In the genomic region with DNA sequence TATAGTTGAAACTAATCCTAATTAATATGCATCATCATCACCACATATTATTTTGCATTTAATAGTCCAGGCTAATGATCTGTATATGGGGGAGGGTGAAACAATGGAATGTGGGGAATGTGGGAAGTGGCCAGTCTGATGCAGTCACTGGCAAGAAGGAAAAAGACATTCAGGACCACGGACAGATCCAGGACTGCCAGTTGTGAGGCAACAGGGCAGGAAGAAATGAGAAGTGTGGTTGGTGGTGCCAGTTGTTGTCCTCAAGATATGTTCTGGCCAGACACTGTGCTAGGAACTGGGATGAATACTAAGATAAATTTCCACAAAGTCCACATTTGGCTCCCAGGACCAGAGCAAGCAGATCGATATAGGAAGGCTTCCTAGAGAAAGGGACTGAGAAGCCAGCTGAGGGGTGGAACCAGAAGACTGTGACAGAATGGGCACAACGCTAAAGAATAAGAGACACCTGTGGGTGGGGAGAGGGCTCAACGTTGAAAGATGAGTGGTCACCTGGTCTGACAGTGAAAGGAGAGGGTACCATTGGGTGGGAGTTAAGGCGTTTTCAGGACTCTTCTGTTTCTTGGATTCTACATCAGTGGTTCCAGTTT, we compare ENCODE assay signal across 1 cellular context.
TF ChIP-seq lines count a peak whose summit lies in the region.

No MANE protein-coding gene starts in this region.

TF ChIP-seq in HepG2, 621 proteins besides CTCF, POLR2A, EP300 and RAD21 (continued from another document and continues in another):
- TF ChIP-seq, protein P1, sequence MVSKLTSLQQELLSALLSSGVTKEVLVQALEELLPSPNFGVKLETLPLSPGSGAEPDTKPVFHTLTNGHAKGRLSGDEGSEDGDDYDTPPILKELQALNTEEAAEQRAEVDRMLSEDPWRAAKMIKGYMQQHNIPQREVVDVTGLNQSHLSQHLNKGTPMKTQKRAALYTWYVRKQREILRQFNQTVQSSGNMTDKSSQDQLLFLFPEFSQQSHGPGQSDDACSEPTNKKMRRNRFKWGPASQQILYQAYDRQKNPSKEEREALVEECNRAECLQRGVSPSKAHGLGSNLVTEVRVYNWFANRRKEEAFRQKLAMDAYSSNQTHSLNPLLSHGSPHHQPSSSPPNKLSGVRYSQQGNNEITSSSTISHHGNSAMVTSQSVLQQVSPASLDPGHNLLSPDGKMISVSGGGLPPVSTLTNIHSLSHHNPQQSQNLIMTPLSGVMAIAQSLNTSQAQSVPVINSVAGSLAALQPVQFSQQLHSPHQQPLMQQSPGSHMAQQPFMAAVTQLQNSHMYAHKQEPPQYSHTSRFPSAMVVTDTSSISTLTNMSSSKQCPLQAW (CRISPR knock-in tag; IDR thresholded peaks at IDR 0.05): no peak
- TF ChIP-seq ZSCAN20 (CRISPR knock-in tag; IDR thresholded peaks at IDR 0.05; ENCODE audit: borderline replicate concordance) (no peak), TCF12 (IDR thresholded peaks at IDR 0.05) (no peak), TCF12 (CRISPR knock-in tag; IDR thresholded peaks at IDR 0.05) (no peak), HNF4G (IDR thresholded peaks at IDR 0.05; ENCODE audit: borderline replicate concordance, low read depth, low read length) (no peak), HNF4G (CRISPR knock-in tag; IDR thresholded peaks at IDR 0.05; ENCODE audit: borderline replicate concordance, low read depth) (no peak), ZFP62 (CRISPR knock-in tag; IDR thresholded peaks at IDR 0.05) (no peak), KDM4B (CRISPR knock-in tag; IDR thresholded peaks at IDR 0.05) (no peak), DNMT1 (CRISPR knock-in tag; IDR thresholded peaks at IDR 0.05) (no peak), SOX5 (CRISPR knock-in tag; IDR thresholded peaks at IDR 0.05; ENCODE audit: borderline replicate concordance) (peak; percentile 17; the same call in 1 of the 2 replicates), ZNF333 (CRISPR knock-in tag; IDR thresholded peaks at IDR 0.05; ENCODE audit: borderline replicate concordance) (no peak), ATM (IDR thresholded peaks at IDR 0.05; ENCODE audit: borderline replicate concordance) (no peak), JUN (CRISPR knock-in tag; IDR thresholded peaks at IDR 0.05) (no peak), ZNF569 (CRISPR knock-in tag; IDR thresholded peaks at IDR 0.05; ENCODE audit: borderline replicate concordance) (no peak), GTF3A (CRISPR knock-in tag; conservative IDR thresholded peaks at IDR 0.05) (no peak), CHD4 (IDR thresholded peaks at IDR 0.05; ENCODE audit: borderline replicate concordance, low read length) (no peak), ZNF263 (CRISPR knock-in tag; IDR thresholded peaks at IDR 0.05) (0 out of 2 replicates have a peak, but pooled peaks have one; percentile 29), EHMT2 (IDR thresholded peaks at IDR 0.05; ENCODE audit: borderline replicate concordance, low read depth, low read length) (peak; percentile 98), GTF2F1 (IDR thresholded peaks at IDR 0.05; ENCODE audit: low read length) (no peak), POLR2AphosphoS2 (IDR thresholded peaks at IDR 0.05; ENCODE audit: low read depth, low read length) (no peak), LCORL (IDR thresholded peaks at IDR 0.05) (no peak), LCORL (CRISPR knock-in tag; IDR thresholded peaks at IDR 0.05) (no peak), NR2C2 (CRISPR knock-in tag; IDR thresholded peaks at IDR 0.05; ENCODE audit: borderline replicate concordance) (no peak), NCOR1 (IDR thresholded peaks at IDR 0.05; ENCODE audit: borderline replicate concordance, low read length) (no peak), HNRNPL (IDR thresholded peaks at IDR 0.05; ENCODE audit: low read depth, low read length) (no peak), SMAD1 (CRISPR knock-in tag; IDR thresholded peaks at IDR 0.05; ENCODE audit: borderline replicate concordance, low read depth) (no peak), ZNF749 (CRISPR knock-in tag; IDR thresholded peaks at IDR 0.05; ENCODE audit: borderline replicate concordance) (no peak), MAFG (CRISPR knock-in tag; IDR thresholded peaks at IDR 0.05) (no peak)
- TF ChIP-seq, protein P2, sequence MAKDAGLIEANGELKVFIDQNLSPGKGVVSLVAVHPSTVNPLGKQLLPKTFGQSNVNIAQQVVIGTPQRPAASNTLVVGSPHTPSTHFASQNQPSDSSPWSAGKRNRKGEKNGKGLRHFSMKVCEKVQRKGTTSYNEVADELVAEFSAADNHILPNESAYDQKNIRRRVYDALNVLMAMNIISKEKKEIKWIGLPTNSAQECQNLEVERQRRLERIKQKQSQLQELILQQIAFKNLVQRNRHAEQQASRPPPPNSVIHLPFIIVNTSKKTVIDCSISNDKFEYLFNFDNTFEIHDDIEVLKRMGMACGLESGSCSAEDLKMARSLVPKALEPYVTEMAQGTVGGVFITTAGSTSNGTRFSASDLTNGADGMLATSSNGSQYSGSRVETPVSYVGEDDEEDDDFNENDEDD (CRISPR knock-in tag; IDR thresholded peaks at IDR 0.05; ENCODE audit: borderline replicate concordance): no peak; the same call in 1 of the 2 replicates
- TF ChIP-seq, protein P3, sequence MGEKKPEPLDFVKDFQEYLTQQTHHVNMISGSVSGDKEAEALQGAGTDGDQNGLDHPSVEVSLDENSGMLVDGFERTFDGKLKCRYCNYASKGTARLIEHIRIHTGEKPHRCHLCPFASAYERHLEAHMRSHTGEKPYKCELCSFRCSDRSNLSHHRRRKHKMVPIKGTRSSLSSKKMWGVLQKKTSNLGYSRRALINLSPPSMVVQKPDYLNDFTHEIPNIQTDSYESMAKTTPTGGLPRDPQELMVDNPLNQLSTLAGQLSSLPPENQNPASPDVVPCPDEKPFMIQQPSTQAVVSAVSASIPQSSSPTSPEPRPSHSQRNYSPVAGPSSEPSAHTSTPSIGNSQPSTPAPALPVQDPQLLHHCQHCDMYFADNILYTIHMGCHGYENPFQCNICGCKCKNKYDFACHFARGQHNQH (CRISPR knock-in tag; IDR thresholded peaks at IDR 0.05): peak; percentile 51; the same call in 1 of the 2 replicates
- TF ChIP-seq, protein P4, sequence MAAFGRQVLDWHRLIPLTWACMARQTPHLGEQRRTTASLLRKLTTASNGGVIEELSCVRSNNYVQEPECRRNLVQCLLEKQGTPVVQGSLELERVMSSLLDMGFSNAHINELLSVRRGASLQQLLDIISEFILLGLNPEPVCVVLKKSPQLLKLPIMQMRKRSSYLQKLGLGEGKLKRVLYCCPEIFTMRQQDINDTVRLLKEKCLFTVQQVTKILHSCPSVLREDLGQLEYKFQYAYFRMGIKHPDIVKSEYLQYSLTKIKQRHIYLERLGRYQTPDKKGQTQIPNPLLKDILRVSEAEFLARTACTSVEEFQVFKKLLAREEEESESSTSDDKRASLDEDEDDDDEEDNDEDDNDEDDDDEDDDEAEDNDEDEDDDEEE (CRISPR knock-in tag; IDR thresholded peaks at IDR 0.05): no peak; the same call in 1 of the 2 replicates
- TF ChIP-seq, protein P5, sequence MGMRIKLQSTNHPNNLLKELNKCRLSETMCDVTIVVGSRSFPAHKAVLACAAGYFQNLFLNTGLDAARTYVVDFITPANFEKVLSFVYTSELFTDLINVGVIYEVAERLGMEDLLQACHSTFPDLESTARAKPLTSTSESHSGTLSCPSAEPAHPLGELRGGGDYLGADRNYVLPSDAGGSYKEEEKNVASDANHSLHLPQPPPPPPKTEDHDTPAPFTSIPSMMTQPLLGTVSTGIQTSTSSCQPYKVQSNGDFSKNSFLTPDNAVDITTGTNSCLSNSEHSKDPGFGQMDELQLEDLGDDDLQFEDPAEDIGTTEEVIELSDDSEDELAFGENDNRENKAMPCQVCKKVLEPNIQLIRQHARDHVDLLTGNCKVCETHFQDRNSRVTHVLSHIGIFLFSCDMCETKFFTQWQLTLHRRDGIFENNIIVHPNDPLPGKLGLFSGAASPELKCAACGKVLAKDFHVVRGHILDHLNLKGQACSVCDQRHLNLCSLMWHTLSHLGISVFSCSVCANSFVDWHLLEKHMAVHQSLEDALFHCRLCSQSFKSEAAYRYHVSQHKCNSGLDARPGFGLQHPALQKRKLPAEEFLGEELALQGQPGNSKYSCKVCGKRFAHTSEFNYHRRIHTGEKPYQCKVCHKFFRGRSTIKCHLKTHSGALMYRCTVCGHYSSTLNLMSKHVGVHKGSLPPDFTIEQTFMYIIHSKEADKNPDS (CRISPR knock-in tag; IDR thresholded peaks at IDR 0.05): no peak
- TF ChIP-seq, protein P6, sequence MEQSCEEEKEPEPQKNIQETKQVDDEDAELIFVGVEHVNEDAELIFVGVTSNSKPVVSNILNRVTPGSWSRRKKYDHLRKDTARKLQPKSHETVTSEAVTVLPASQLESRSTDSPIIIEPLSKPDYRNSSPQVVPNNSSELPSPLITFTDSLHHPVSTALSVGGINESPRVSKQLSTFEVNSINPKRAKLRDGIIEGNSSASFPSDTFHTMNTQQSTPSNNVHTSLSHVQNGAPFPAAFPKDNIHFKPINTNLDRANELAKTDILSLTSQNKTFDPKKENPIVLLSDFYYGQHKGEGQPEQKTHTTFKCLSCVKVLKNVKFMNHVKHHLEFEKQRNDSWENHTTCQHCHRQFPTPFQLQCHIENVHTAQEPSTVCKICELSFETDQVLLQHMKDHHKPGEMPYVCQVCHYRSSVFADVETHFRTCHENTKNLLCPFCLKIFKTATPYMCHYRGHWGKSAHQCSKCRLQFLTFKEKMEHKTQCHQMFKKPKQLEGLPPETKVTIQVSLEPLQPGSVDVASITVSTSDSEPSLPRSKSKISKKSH (CRISPR knock-in tag; IDR thresholded peaks at IDR 0.05; ENCODE audit: borderline replicate concordance): no peak
- TF ChIP-seq, protein P7, sequence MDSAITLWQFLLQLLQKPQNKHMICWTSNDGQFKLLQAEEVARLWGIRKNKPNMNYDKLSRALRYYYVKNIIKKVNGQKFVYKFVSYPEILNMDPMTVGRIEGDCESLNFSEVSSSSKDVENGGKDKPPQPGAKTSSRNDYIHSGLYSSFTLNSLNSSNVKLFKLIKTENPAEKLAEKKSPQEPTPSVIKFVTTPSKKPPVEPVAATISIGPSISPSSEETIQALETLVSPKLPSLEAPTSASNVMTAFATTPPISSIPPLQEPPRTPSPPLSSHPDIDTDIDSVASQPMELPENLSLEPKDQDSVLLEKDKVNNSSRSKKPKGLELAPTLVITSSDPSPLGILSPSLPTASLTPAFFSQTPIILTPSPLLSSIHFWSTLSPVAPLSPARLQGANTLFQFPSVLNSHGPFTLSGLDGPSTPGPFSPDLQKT (CRISPR knock-in tag; IDR thresholded peaks at IDR 0.05; ENCODE audit: borderline replicate concordance): no peak
- TF ChIP-seq, protein P8, sequence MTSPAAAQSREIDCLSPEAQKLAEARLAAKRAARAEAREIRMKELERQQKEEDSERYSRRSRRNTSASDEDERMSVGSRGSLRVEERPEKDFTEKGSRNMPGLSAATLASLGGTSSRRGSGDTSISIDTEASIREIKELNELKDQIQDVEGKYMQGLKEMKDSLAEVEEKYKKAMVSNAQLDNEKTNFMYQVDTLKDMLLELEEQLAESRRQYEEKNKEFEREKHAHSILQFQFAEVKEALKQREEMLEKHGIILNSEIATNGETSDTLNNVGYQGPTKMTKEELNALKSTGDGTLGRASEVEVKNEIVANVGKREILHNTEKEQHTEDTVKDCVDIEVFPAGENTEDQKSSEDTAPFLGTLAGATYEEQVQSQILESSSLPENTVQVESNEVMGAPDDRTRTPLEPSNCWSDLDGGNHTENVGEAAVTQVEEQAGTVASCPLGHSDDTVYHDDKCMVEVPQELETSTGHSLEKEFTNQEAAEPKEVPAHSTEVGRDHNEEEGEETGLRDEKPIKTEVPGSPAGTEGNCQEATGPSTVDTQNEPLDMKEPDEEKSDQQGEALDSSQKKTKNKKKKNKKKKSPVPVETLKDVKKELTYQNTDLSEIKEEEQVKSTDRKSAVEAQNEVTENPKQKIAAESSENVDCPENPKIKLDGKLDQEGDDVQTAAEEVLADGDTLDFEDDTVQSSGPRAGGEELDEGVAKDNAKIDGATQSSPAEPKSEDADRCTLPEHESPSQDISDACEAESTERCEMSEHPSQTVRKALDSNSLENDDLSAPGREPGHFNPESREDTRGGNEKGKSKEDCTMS (CRISPR knock-in tag; conservative IDR thresholded peaks at IDR 0.05): peak; percentile 77; the same call in 1 of the 2 replicates
- TF ChIP-seq, protein P9, sequence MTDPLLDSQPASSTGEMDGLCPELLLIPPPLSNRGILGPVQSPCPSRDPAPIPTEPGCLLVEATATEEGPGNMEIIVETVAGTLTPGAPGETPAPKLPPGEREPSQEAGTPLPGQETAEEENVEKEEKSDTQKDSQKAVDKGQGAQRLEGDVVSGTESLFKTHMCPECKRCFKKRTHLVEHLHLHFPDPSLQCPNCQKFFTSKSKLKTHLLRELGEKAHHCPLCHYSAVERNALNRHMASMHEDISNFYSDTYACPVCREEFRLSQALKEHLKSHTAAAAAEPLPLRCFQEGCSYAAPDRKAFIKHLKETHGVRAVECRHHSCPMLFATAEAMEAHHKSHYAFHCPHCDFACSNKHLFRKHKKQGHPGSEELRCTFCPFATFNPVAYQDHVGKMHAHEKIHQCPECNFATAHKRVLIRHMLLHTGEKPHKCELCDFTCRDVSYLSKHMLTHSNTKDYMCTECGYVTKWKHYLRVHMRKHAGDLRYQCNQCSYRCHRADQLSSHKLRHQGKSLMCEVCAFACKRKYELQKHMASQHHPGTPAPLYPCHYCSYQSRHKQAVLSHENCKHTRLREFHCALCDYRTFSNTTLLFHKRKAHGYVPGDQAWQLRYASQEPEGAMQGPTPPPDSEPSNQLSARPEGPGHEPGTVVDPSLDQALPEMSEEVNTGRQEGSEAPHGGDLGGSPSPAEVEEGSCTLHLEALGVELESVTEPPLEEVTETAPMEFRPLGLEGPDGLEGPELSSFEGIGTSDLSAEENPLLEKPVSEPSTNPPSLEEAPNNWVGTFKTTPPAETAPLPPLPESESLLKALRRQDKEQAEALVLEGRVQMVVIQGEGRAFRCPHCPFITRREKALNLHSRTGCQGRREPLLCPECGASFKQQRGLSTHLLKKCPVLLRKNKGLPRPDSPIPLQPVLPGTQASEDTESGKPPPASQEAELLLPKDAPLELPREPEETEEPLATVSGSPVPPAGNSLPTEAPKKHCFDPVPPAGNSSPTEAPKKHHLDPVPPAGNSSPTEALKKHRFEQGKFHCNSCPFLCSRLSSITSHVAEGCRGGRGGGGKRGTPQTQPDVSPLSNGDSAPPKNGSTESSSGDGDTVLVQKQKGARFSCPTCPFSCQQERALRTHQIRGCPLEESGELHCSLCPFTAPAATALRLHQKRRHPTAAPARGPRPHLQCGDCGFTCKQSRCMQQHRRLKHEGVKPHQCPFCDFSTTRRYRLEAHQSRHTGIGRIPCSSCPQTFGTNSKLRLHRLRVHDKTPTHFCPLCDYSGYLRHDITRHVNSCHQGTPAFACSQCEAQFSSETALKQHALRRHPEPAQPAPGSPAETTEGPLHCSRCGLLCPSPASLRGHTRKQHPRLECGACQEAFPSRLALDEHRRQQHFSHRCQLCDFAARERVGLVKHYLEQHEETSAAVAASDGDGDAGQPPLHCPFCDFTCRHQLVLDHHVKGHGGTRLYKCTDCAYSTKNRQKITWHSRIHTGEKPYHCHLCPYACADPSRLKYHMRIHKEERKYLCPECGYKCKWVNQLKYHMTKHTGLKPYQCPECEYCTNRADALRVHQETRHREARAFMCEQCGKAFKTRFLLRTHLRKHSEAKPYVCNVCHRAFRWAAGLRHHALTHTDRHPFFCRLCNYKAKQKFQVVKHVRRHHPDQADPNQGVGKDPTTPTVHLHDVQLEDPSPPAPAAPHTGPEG (CRISPR knock-in tag; IDR thresholded peaks at IDR 0.05): 0 out of 2 replicates have a peak, but pooled peaks have one; percentile 63
- TF ChIP-seq, protein P10, sequence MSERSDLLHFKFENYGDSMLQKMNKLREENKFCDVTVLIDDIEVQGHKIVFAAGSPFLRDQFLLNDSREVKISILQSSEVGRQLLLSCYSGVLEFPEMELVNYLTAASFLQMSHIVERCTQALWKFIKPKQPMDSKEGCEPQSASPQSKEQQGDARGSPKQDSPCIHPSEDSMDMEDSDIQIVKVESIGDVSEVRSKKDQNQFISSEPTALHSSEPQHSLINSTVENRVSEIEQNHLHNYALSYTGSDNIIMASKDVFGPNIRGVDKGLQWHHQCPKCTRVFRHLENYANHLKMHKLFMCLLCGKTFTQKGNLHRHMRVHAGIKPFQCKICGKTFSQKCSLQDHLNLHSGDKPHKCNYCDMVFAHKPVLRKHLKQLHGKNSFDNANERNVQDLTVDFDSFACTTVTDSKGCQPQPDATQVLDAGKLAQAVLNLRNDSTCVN (CRISPR knock-in tag; IDR thresholded peaks at IDR 0.05; ENCODE audit: borderline replicate concordance): 0 out of 2 replicates have a peak, but pooled peaks have one; percentile 68
